Comparison of ENCODE assay signal across 27 cellular contexts in genomic region chr13:109400625-109401257, GRCh38.
DNase-seq lines count a peak whose midpoint lies in the region; ATAC-seq and TF ChIP-seq lines count a peak whose summit lies in the region.
"Had no signal": no experiment of that assay in that cellular context is flagged by ENCODE, and none has a peak within 500 bp of the region (broad histone marks: within the 10 kb centered on the region; RNA-seq: fewer than 3 reads in every experiment).

No MANE protein-coding gene starts in this region.

- no peaks in the 10 kb centered on the region for H3K27me3 ChIP-seq in naive thymus-derived CD4-positive, alpha-beta T cell (ENCODE audit: control insufficient read depth in 2 of 2, insufficient read depth in 2 of 2, low read length in 2 of 2)
- H3K27me3 ChIP-seq: body of pancreas, transverse colon had no signal

- no peak for TF ChIP-seq CTCF in CD14-positive monocyte (IDR thresholded peaks at IDR 0.05)
- TF ChIP-seq CTCF in endothelial cell (IDR thresholded peaks at IDR 0.05; ENCODE audit: unreplicated experiment): no peak

- H3K9me3 Mint-ChIP-seq in CD14-positive monocyte (peaks cover 0 to 11% (median 2%) of the 10 kb centered on the region in 7 donors), endothelial cell (ENCODE audit: unreplicated experiment) (no peaks in the 10 kb centered on the region)
- peaks cover 0 to 6% (median 2%) of the 10 kb centered on the region in 11 donors for H3K9me3 Mint-ChIP-seq in naive thymus-derived CD4-positive, alpha-beta T cell
- H3K9me3 Mint-ChIP-seq: activated CD8-positive, alpha-beta T cell treated with anti-CD3 and anti-CD28 coated beads for 36 hours; activated naive CD4-positive, alpha-beta T cell treated with anti-CD3 and anti-CD28 coated beads for 36 hours; stimulated activated effector memory CD8-positive, alpha-beta T cell treated with anti-CD3 and anti-CD28 coated beads, Interleukin-12 subunit alpha, Interleukin-12 subunit beta, amount 100 ng/mL, for 72 hours had no signal

- H3K4me1 ChIP-seq in naive thymus-derived CD4-positive, alpha-beta T cell (ENCODE audit: control insufficient read depth in 2 of 2, insufficient read depth in 2 of 2, low read length in 2 of 2): no peaks in the 10 kb centered on the region
- H3K4me1 ChIP-seq: body of pancreas, transverse colon had no signal

- H3K4me3 Mint-ChIP-seq in CD14-positive monocyte: peak overlapping the region in 1 of 2 donors; percentile 71
- no peak overlapping the region for H3K4me3 Mint-ChIP-seq in endothelial cell (ENCODE audit: unreplicated experiment)
- no peak overlapping the region for H3K4me3 Mint-ChIP-seq in naive thymus-derived CD4-positive, alpha-beta T cell
- H3K4me3 Mint-ChIP-seq: activated CD4-positive, alpha-beta T cell treated with anti-CD3 and anti-CD28 coated beads for 36 hours; activated CD8-positive, alpha-beta T cell treated with anti-CD3 and anti-CD28 coated beads for 36 hours; activated naive CD4-positive, alpha-beta T cell treated with anti-CD3 and anti-CD28 coated beads for 36 hours; activated T-helper 1 cell treated with anti-CD3 and anti-CD28 coated beads, Interleukin-12 subunit alpha, Interleukin-12 subunit beta, Interleukin-2, Interleukin-4 antibody, amounts not matched to agents 30 ng/mL and 10 ng/mL and 1 ng/mL, durations not matched to agents 14 hours and 24 hours and 36 hours; naive B cell; stimulated activated effector memory CD8-positive, alpha-beta T cell treated with anti-CD3 and anti-CD28 coated beads, Interleukin-12 subunit alpha, Interleukin-12 subunit beta, amount 100 ng/mL, for 72 hours had no signal

- ATAC-seq in HG03135 (IDR thresholded peaks at IDR 0.05; ENCODE audit: unreplicated experiment) (no peak), GM19328 (IDR thresholded peaks at IDR 0.05; ENCODE audit: unreplicated experiment) (no peak), HG03378 (IDR thresholded peaks at IDR 0.05; ENCODE audit: unreplicated experiment) (no peak)
- no peak for ATAC-seq in naive thymus-derived CD4-positive, alpha-beta T cell
- ATAC-seq: activated CD4-positive, alpha-beta T cell treated with anti-CD3 and anti-CD28 coated beads for 36 hours; activated CD8-positive, alpha-beta T cell treated with anti-CD3 and anti-CD28 coated beads for 36 hours; body of pancreas; stimulated activated effector memory CD8-positive, alpha-beta T cell treated with anti-CD3 and anti-CD28 coated beads, Interleukin-12 subunit alpha, Interleukin-12 subunit beta, amount 100 ng/mL, for 72 hours had no signal

- H3K4me1 Mint-ChIP-seq in CD14-positive monocyte: peaks cover 69% of the 10 kb centered on the region
- H3K4me1 Mint-ChIP-seq in endothelial cell (ENCODE audit: unreplicated experiment): peaks cover 6% of the 10 kb centered on the region
- H3K4me1 Mint-ChIP-seq in naive thymus-derived CD4-positive, alpha-beta T cell: no peaks in the 10 kb centered on the region
- H3K4me1 Mint-ChIP-seq: activated CD4-positive, alpha-beta T cell treated with anti-CD3 and anti-CD28 coated beads for 36 hours; naive B cell; stimulated activated effector memory CD8-positive, alpha-beta T cell treated with anti-CD3 and anti-CD28 coated beads, Interleukin-12 subunit alpha, Interleukin-12 subunit beta, amount 100 ng/mL, for 72 hours had no signal

- POLR2A ChIA-PET in naive thymus-derived CD4-positive, alpha-beta T cell (lab: Charles Lee): no interaction called here

- no peak overlapping the region for H3K27ac ChIP-seq in naive thymus-derived CD4-positive, alpha-beta T cell (ENCODE audit: low read depth, low read length)
- H3K27ac ChIP-seq: body of pancreas, transverse colon, VCaP had no signal

- no peak for DNase-seq in CD14-positive monocyte (ENCODE audit: low spot score)
- peak; percentile 45 for DNase-seq in NCI-H226
- DNase-seq in endothelial cell (ENCODE audit: low spot score): no peak
- DNase-seq in midbrain (lab: John Stamatoyannopoulos, UW): peak; percentile 47
- DNase-seq in naive thymus-derived CD4-positive, alpha-beta T cell: no peak
- DNase-seq: activated CD4-positive, alpha-beta T cell treated with anti-CD3 and anti-CD28 coated beads for 36 hours; activated CD8-positive, alpha-beta memory T cell treated with anti-CD3 and anti-CD28 coated beads, Interleukin-2, amount 50 U/mL, for 48 hours; activated CD8-positive, alpha-beta T cell treated with anti-CD3 and anti-CD28 coated beads for 36 hours; activated naive CD4-positive, alpha-beta T cell treated with anti-CD3 and anti-CD28 coated beads for 36 hours; cerebellar nuclear complex; DMS 273 treated with DMSO at 0.1 percent for 48 hours; EL; hippocampal formation; naive B cell; NCI-H1105; NCI-H187 treated with DMSO at 0.1 percent for 48 hours; NCI-H69; occipital lobe; T1000 had no signal

- no peaks in the 10 kb centered on the region for H3K9me3 ChIP-seq in naive thymus-derived CD4-positive, alpha-beta T cell (ENCODE audit: control insufficient read depth in 2 of 3, low read length in 3 of 3)
- H3K9me3 ChIP-seq: body of pancreas, transverse colon had no signal

- H3K36me3 ChIP-seq in naive thymus-derived CD4-positive, alpha-beta T cell (ENCODE audit: control insufficient read depth in 2 of 3, insufficient read depth in 3 of 3, low read length in 3 of 3): no peaks in the 10 kb centered on the region
- H3K36me3 ChIP-seq: transverse colon had no signal

- H3K36me3 Mint-ChIP-seq in CD14-positive monocyte (peaks cover 0 to 2% of the 10 kb centered on the region in 2 donors), endothelial cell (ENCODE audit: low read depth, unreplicated experiment) (no peaks in the 10 kb centered on the region)
- peaks cover 0 to 4% (median 0%) of the 10 kb centered on the region in 5 donors for H3K36me3 Mint-ChIP-seq in naive thymus-derived CD4-positive, alpha-beta T cell
- H3K36me3 Mint-ChIP-seq: naive B cell; stimulated activated effector memory CD8-positive, alpha-beta T cell treated with anti-CD3 and anti-CD28 coated beads, Interleukin-12 subunit alpha, Interleukin-12 subunit beta, amount 100 ng/mL, for 72 hours had no signal

- H3K27me3 Mint-ChIP-seq in CD14-positive monocyte (ENCODE audit: low read depth in 3 of 3) (no peaks in the 10 kb centered on the region), endothelial cell (ENCODE audit: unreplicated experiment) (peaks cover 8% of the 10 kb centered on the region)
- peaks cover 0 to 34% (median 7%) of the 10 kb centered on the region in 5 donors for H3K27me3 Mint-ChIP-seq in naive thymus-derived CD4-positive, alpha-beta T cell

- CTCF ChIA-PET in naive thymus-derived CD4-positive, alpha-beta T cell (lab: Charles Lee): no interaction called here

- intact Hi-C loops in CD14-positive monocyte (cut with micrococcal nuclease): no loop called here
- intact Hi-C loops in naive thymus-derived CD4-positive, alpha-beta T cell (cut with micrococcal nuclease): no loop called here

- no peak overlapping the region for H3K4me3 ChIP-seq in naive thymus-derived CD4-positive, alpha-beta T cell (ENCODE audit: low read length)
- H3K4me3 ChIP-seq: body of pancreas, transverse colon had no signal

- peak overlapping the region; percentile 80 to 91 (median 88) for H3K27ac Mint-ChIP-seq in CD14-positive monocyte
- H3K27ac Mint-ChIP-seq in endothelial cell (ENCODE audit: unreplicated experiment): peak overlapping the region; percentile 91
- H3K27ac Mint-ChIP-seq in naive thymus-derived CD4-positive, alpha-beta T cell: no peak overlapping the region
- H3K27ac Mint-ChIP-seq: activated CD4-positive, alpha-beta T cell treated with anti-CD3 and anti-CD28 coated beads for 36 hours; activated CD8-positive, alpha-beta T cell treated with anti-CD3 and anti-CD28 coated beads for 36 hours; activated naive CD4-positive, alpha-beta T cell treated with anti-CD3 and anti-CD28 coated beads for 36 hours; activated T-helper 1 cell treated with anti-CD3 and anti-CD28 coated beads, Interleukin-12 subunit alpha, Interleukin-12 subunit beta, Interleukin-2, Interleukin-4 antibody, amounts not matched to agents 30 ng/mL and 10 ng/mL and 1 ng/mL, durations not matched to agents 14 hours and 24 hours and 36 hours; naive B cell; stimulated activated effector memory CD8-positive, alpha-beta T cell treated with anti-CD3 and anti-CD28 coated beads, Interleukin-12 subunit alpha, Interleukin-12 subunit beta, amount 100 ng/mL, for 72 hours had no signal

Comparison
In these comparisons a context has a peak if more than half of its experiments do, and no peak if none do; other contexts are left out.
1. DNase-seq: peak in NCI-H226 (single experiment) and midbrain (single experiment); none in CD14-positive monocyte (single experiment), endothelial cell (single experiment) and naive thymus-derived CD4-positive, alpha-beta T cell (0 of 9).
2. H3K27ac Mint-ChIP-seq: peak in CD14-positive monocyte (7 of 7) and endothelial cell (single experiment); none in naive thymus-derived CD4-positive, alpha-beta T cell (0 of 9).